ENCODE assay signal across 13 cellular contexts in genomic region chr6:159540152-159540551, GRCh38.
A peak's percentile ranks its signal among the peaks of the same experiment; 100 is the strongest.
DNase-seq lines count a peak whose midpoint lies in the region; ATAC-seq, FAIRE-seq and TF ChIP-seq lines count a peak whose summit lies in the region.
"Had no signal": no experiment of that assay in that cellular context is flagged by ENCODE, and none has a peak within 500 bp of the region (broad histone marks: within the 10 kb centered on the region; RNA-seq: fewer than 3 reads in every experiment).

No MANE protein-coding gene starts in this region.

- peak; percentile 33; the same call in 1 of the 2 replicates for TF ChIP-seq RAD21 in HepG2 (CRISPR knock-in tag; IDR thresholded peaks at IDR 0.05)

- ATAC-seq in DND-41 (ENCODE audit: insufficient read depth, low read depth) (no peak), HepG2 (peak; percentile 98), HG02840 (IDR thresholded peaks at IDR 0.05; ENCODE audit: low FRiP score, unreplicated experiment) (no peak)
- ATAC-seq: activated CD4-positive, CD25-positive, alpha-beta regulatory T cell treated with anti-CD3 and anti-CD28 coated beads, Interleukin-2, amount 50 U/mL, for 24 hours had no signal

- FAIRE-seq in HepG2 (lab: Jason Lieb, UNC) = peak; percentile 70
- FAIRE-seq: frontal cortex had no signal

- DNase-seq in DND-41 (no peak), HEK293T (ENCODE audit: extremely low spot score) (peak; percentile 80), HepG2 (ENCODE audit: low spot score) (peak; percentile 36), DMS114 treated with DMSO at 0.1 percent for 48 hours (lab: John Stamatoyannopoulos, UW; ENCODE audit: unreplicated experiment) (no peak), NOMO-1 treated with dmso at 0.1 percent for 144 hours (lab: John Stamatoyannopoulos, UW; ENCODE audit: unreplicated experiment) (no peak)
- DNase-seq: DMS153, NCI-H146, Peyer's patch had no signal

- H3K27ac ChIP-seq in DND-41 (ENCODE audit: low read length) = no peak overlapping the region
- no peak overlapping the region for H3K27ac ChIP-seq in SU-DHL-6 (ENCODE audit: low read depth, low read length)
- H3K27ac ChIP-seq in HepG2 (ENCODE audit: extremely low read length, insufficient read depth, low read length) = no peak overlapping the region
- H3K27ac ChIP-seq: Peyer's patch had no signal

- H2AFZ ChIP-seq in DND-41 (ENCODE audit: low read depth, low read length) (no peak overlapping the region), SU-DHL-6 (ENCODE audit: low read depth, low read length, severe bottlenecking) (no peak overlapping the region), HepG2 (ENCODE audit: low read length) (no peak overlapping the region)

- H3K79me2 ChIP-seq in DND-41 (ENCODE audit: insufficient read depth, low read length) (no peaks in the 10 kb centered on the region), SU-DHL-6 (ENCODE audit: insufficient read depth, low read length) (no peaks in the 10 kb centered on the region), HepG2 (ENCODE audit: insufficient read depth, low read length) (no peaks in the 10 kb centered on the region)

- H3K9me3 ChIP-seq in DND-41 (ENCODE audit: insufficient read depth, low read length, severe bottlenecking) (no peaks in the 10 kb centered on the region), SU-DHL-6 (ENCODE audit: insufficient read depth, low read length) (no peaks in the 10 kb centered on the region), HepG2 (ENCODE audit: low read length) (no peaks in the 10 kb centered on the region)
- H3K9me3 ChIP-seq: HAP-1, Peyer's patch had no signal

- H3K9ac ChIP-seq in DND-41 (ENCODE audit: low read depth, low read length) (no peak overlapping the region), SU-DHL-6 (ENCODE audit: low read length) (no peak overlapping the region), HepG2 (ENCODE audit: insufficient read depth, low read depth, low read length) (no peak overlapping the region)

- no TSS peak for BruUV-seq in HepG2 (replicated peaks; lab: Mats Ljungman, UMichigan)

- H3K4me2 ChIP-seq in DND-41 (ENCODE audit: insufficient read depth, low read length) (no peak overlapping the region), SU-DHL-6 (ENCODE audit: low read depth, low read length, poor library complexity, severe bottlenecking) (no peak overlapping the region), HepG2 (ENCODE audit: low read depth, low read length) (no peak overlapping the region)

- TF ChIP-seq CTCF in DND-41 (IDR thresholded peaks at IDR 0.05; ENCODE audit: borderline replicate concordance, extremely low read depth, low read length, poor library complexity, severe bottlenecking) (peak; percentile 45), SU-DHL-6 (IDR thresholded peaks at IDR 0.05; ENCODE audit: insufficient read depth, low read length, poor library complexity, severe bottlenecking) (peak; percentile 26), HepG2 (CRISPR knock-in tag; IDR thresholded peaks at IDR 0.05) (peak; percentile 48)

- POLR2A ChIA-PET in HEK293T (lab: Yijun Ruan, JAX) (no interaction called here), HepG2 (lab: Yijun Ruan, JAX) (no interaction called here)

- H3K27me3 ChIP-seq in DND-41 (ENCODE audit: insufficient read depth, low read length, poor library complexity) (peaks cover 5% of the 10 kb centered on the region), SU-DHL-6 (ENCODE audit: low read length) (no peaks in the 10 kb centered on the region), HepG2 (ENCODE audit: control insufficient read depth in 1 of 2, insufficient read depth in 2 of 2, low read length in 2 of 2) (peaks cover 0 to 10% of the 10 kb centered on the region in 2 experiments; a peak in 3 of 5 replicates)
- H3K27me3 ChIP-seq: Peyer's patch had no signal

- intact Hi-C loops in HepG2 (cut with micrococcal nuclease; ENCODE audit: unreplicated experiment) = no loop called here

- WGBS in HepG2 (ENCODE audit: low lambda C conversion rate) = 15% methylated on average over 12 of the region's 12 CpGs

- H3F3A ChIP-seq in SU-DHL-6 (ENCODE audit: insufficient read depth) = no peaks in the 10 kb centered on the region

- TF ChIP-seq EP300 in HepG2 (IDR thresholded peaks at IDR 0.05; ENCODE audit: low read depth in 2 of 2, low read length in 2 of 2) (no peak), HepG2 (CRISPR knock-in tag; IDR thresholded peaks at IDR 0.05; ENCODE audit: borderline replicate concordance) (no peak)

- H3K4me1 ChIP-seq in DND-41 (ENCODE audit: insufficient read depth, low read length) = no peaks in the 10 kb centered on the region
- no peaks in the 10 kb centered on the region for H3K4me1 ChIP-seq in HepG2 (ENCODE audit: insufficient read depth, low read length)
- H3K4me1 ChIP-seq: HAP-1, Peyer's patch had no signal

- no peak overlapping the region for H3K4me3 ChIP-seq in DND-41 (ENCODE audit: low read depth in 1 of 2, low read length in 2 of 2)
- H3K4me3 ChIP-seq in SU-DHL-6 (ENCODE audit: insufficient read depth, low read length, poor library complexity, severe bottlenecking) = no peak overlapping the region
- H3K4me3 ChIP-seq in HepG2 (replicated peaks in 1 of 3; ENCODE audit: insufficient read depth in 1 of 3, low read depth in 2 of 3, low read length in 3 of 3) = no peak overlapping the region
- H3K4me3 ChIP-seq: HAP-1, Peyer's patch had no signal

- TF ChIP-seq POLR2A in HepG2 (IDR thresholded peaks at IDR 0.05; ENCODE audit: insufficient read depth in 1 of 2, low read depth in 2 of 2, low read length in 2 of 2) = no peak

- no peaks in the 10 kb centered on the region for H3K36me3 ChIP-seq in DND-41 (ENCODE audit: insufficient read depth, low read length)
- H3K36me3 ChIP-seq in SU-DHL-6 (ENCODE audit: low read length) = no peaks in the 10 kb centered on the region
- no peaks in the 10 kb centered on the region for H3K36me3 ChIP-seq in HepG2 (replicated peaks in 1 of 2; ENCODE audit: control insufficient read depth in 1 of 2, insufficient read depth in 2 of 2, low read length in 2 of 2)
- H3K36me3 ChIP-seq: HAP-1, Peyer's patch had no signal

- in situ Hi-C loops in HepG2 (cut with HindIII; ENCODE audit: extremely low pct_ligation_motif_present, low pct_unique_long_range_greater_than_20kb) = no loop called here

- CTCF ChIA-PET in HEK293T (lab: Yijun Ruan, JAX) = interaction anchor here (0.6 to 1.0 kb wide), 4 partner anchors 16 to 548 kb away, joined by 3 to 5 read pairs (median 4); no protein-coding TSS in a partner anchor
- CTCF ChIA-PET in HepG2 (lab: Yijun Ruan, JAX; ENCODE audit: low intra/inter-chr PET ratio, low total read pairs) = no interaction called here

- H3K9me2 ChIP-seq in SU-DHL-6 (replicated peaks; ENCODE audit: insufficient read depth, low read length) = no peaks in the 10 kb centered on the region

- H4K20me1 ChIP-seq in DND-41 (ENCODE audit: insufficient read depth, low read length) (no peaks in the 10 kb centered on the region), SU-DHL-6 (ENCODE audit: low read depth, low read length) (no peaks in the 10 kb centered on the region), HepG2 (ENCODE audit: insufficient read depth, low read length) (no peaks in the 10 kb centered on the region)

TF ChIP-seq in HEK293T, 16 proteins besides CTCF, POLR2A, EP300 and RAD21:
- TF ChIP-seq FOXM1 (IDR thresholded peaks at IDR 0.05; ENCODE audit: borderline replicate concordance) (no peak), FOXA1 (IDR thresholded peaks at IDR 0.05) (no peak), BHLHE40 (IDR thresholded peaks at IDR 0.05; ENCODE audit: borderline replicate concordance) (no peak), L3MBTL2 (conservative IDR thresholded peaks at IDR 0.05) (no peak), SP1 (IDR thresholded peaks at IDR 0.05) (no peak), ARNT (IDR thresholded peaks at IDR 0.05) (no peak)
- TF ChIP-seq, protein P1, sequence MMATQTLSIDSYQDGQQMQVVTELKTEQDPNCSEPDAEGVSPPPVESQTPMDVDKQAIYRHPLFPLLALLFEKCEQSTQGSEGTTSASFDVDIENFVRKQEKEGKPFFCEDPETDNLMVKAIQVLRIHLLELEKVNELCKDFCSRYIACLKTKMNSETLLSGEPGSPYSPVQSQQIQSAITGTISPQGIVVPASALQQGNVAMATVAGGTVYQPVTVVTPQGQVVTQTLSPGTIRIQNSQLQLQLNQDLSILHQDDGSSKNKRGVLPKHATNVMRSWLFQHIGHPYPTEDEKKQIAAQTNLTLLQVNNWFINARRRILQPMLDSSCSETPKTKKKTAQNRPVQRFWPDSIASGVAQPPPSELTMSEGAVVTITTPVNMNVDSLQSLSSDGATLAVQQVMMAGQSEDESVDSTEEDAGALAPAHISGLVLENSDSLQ (IDR thresholded peaks at IDR 0.05) = no peak

TF ChIP-seq in HepG2, 621 proteins besides CTCF, POLR2A, EP300 and RAD21 (continues in another document):
- TF ChIP-seq THAP11 (CRISPR knock-in tag; IDR thresholded peaks at IDR 0.05) (no peak), RARA (CRISPR knock-in tag; IDR thresholded peaks at IDR 0.05) (no peak), HES4 (CRISPR knock-in tag; IDR thresholded peaks at IDR 0.05; ENCODE audit: borderline replicate concordance) (no peak), GTF3A (CRISPR knock-in tag; conservative IDR thresholded peaks at IDR 0.05) (no peak)
- TF ChIP-seq, protein P2, sequence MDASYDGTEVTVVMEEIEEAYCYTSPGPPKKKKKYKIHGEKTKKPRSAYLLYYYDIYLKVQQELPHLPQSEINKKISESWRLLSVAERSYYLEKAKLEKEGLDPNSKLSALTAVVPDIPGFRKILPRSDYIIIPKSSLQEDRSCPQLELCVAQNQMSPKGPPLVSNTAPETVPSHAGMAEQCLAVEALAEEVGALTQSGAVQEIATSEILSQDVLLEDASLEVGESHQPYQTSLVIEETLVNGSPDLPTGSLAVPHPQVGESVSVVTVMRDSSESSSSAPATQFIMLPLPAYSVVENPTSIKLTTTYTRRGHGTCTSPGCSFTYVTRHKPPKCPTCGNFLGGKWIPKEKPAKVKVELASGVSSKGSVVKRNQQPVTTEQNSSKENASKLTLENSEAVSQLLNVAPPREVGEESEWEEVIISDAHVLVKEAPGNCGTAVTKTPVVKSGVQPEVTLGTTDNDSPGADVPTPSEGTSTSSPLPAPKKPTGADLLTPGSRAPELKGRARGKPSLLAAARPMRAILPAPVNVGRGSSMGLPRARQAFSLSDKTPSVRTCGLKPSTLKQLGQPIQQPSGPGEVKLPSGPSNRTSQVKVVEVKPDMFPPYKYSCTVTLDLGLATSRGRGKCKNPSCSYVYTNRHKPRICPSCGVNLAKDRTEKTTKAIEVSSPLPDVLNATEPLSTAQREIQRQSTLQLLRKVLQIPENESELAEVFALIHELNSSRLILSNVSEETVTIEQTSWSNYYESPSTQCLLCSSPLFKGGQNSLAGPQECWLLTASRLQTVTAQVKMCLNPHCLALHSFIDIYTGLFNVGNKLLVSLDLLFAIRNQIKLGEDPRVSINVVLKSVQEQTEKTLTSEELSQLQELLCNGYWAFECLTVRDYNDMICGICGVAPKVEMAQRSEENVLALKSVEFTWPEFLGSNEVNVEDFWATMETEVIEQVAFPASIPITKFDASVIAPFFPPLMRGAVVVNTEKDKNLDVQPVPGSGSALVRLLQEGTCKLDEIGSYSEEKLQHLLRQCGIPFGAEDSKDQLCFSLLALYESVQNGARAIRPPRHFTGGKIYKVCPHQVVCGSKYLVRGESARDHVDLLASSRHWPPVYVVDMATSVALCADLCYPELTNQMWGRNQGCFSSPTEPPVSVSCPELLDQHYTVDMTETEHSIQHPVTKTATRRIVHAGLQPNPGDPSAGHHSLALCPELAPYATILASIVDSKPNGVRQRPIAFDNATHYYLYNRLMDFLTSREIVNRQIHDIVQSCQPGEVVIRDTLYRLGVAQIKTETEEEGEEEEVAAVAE (CRISPR knock-in tag; IDR thresholded peaks at IDR 0.05; ENCODE audit: borderline replicate concordance) = no peak

Comparison
In these comparisons a context has a peak if more than half of its experiments do, and no peak if none do; other contexts are left out.
1. DNase-seq: peak in HEK293T (single experiment) and HepG2 (single experiment); none in DND-41 (single experiment), DMS114 treated with DMSO at 0.1 percent for 48 hours (single experiment) and NOMO-1 treated with dmso at 0.1 percent for 144 hours (single experiment).
2. Peak in every context shown above with its lines, with median percentiles within 50 percentile points of each other: CTCF ChIP-seq.